In the genomic region with DNA sequence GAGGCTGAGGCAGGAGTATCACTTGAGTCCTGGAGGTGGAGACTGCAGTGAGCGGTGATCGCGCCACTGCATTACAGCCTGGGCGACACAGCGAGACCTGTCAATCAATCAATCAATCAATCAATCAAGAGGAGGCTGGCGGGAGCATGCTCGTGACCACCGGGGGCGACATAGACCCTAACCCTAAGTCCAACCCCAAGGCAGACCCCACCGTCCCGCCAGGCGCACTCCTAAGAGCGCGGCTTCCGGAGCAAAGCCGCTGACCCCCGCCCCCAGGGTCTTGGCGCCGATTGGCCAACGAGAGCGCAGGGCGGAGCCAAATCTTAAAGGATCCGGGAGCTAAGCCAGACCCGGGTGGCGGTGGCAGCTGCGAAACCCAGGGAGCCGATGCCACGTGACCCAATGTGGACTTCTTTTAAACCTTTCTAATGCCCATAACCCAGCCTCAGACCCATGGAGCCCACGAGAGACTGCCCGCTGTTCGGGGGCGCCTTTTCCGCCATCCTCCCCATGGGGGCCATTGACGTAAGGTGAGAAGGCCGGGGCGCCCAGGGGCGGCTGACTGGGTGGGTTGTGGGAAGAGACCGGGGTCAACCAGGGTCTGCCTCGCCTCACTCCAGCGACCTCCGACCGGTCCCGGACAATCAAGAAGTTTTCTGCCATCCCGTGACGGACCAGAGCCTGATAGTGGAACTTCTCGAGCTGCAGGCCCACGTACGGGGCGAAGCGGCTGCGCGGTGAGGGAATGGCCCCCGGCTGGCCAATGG, we compare ENCODE assay signal across 1 cellular context.
TF ChIP-seq lines count a peak whose summit lies in the region.

Gene RANGRF, plus strand, starts transcription at position 335 of the 767 bp plus-strand sequence. Its CDS starts 119 bp downstream, at position 454.

TF ChIP-seq in HepG2, 621 proteins besides CTCF, POLR2A, EP300 and RAD21 (continued from another document and continues in another):
- TF ChIP-seq TFE3 (CRISPR knock-in tag; IDR thresholded peaks at IDR 0.05) (no peak), ZNF7 (CRISPR knock-in tag; IDR thresholded peaks at IDR 0.05) (no peak), TOE1 (CRISPR knock-in tag; IDR thresholded peaks at IDR 0.05) (no peak), ELF4 (CRISPR knock-in tag; IDR thresholded peaks at IDR 0.05; ENCODE audit: borderline replicate concordance) (no peak), ZNF326 (CRISPR knock-in tag; IDR thresholded peaks at IDR 0.05; ENCODE audit: borderline replicate concordance) (no peak), DZIP1 (CRISPR knock-in tag; IDR thresholded peaks at IDR 0.05) (no peak), KLF9 (CRISPR knock-in tag; IDR thresholded peaks at IDR 0.05; ENCODE audit: low read depth) (no peak), NFIB (CRISPR knock-in tag; IDR thresholded peaks at IDR 0.05; ENCODE audit: borderline replicate concordance) (no peak), SIX1 (CRISPR knock-in tag; IDR thresholded peaks at IDR 0.05; ENCODE audit: borderline replicate concordance) (no peak), ZNF121 (CRISPR knock-in tag; IDR thresholded peaks at IDR 0.05) (0 out of 2 replicates have a peak, but pooled peaks have one; percentile 13), ARNT2 (CRISPR knock-in tag; IDR thresholded peaks at IDR 0.05; ENCODE audit: low read depth) (no peak), ZNF558 (CRISPR knock-in tag; IDR thresholded peaks at IDR 0.05; ENCODE audit: borderline replicate concordance) (no peak), ZNF383 (CRISPR knock-in tag; IDR thresholded peaks at IDR 0.05; ENCODE audit: borderline replicate concordance) (no peak), EZH2 (conservative IDR thresholded peaks at IDR 0.05; ENCODE audit: low read depth, low read length) (no peak), ARNTL (CRISPR knock-in tag; IDR thresholded peaks at IDR 0.05) (peak; percentile 90), TRIM24 (CRISPR knock-in tag; IDR thresholded peaks at IDR 0.05) (no peak), KDM5B (CRISPR knock-in tag; IDR thresholded peaks at IDR 0.05; ENCODE audit: borderline replicate concordance) (peak; percentile 56; the same call in 1 of the 2 replicates), ZNF138 (CRISPR knock-in tag; IDR thresholded peaks at IDR 0.05; ENCODE audit: low read depth) (no peak), SKI (IDR thresholded peaks at IDR 0.05; ENCODE audit: partially characterized antibody) (no peak), HCFC1 (IDR thresholded peaks at IDR 0.05; ENCODE audit: low read depth, low read length) (no peak), TGIF2 (CRISPR knock-in tag; IDR thresholded peaks at IDR 0.05) (no peak; the same call in 1 of the 2 replicates), GMEB1 (CRISPR knock-in tag; IDR thresholded peaks at IDR 0.05; ENCODE audit: borderline replicate concordance) (peak; percentile 67), ZZZ3 (CRISPR knock-in tag; IDR thresholded peaks at IDR 0.05; ENCODE audit: borderline replicate concordance) (peak; percentile 19; the same call in 1 of the 2 replicates), FOXP4 (CRISPR knock-in tag; IDR thresholded peaks at IDR 0.05) (no peak), SCMH1 (CRISPR knock-in tag; IDR thresholded peaks at IDR 0.05; ENCODE audit: borderline replicate concordance) (no peak), ZNF30 (CRISPR knock-in tag; IDR thresholded peaks at IDR 0.05) (0 out of 2 replicates have a peak, but pooled peaks have one; percentile 66), ZNF101 (CRISPR knock-in tag; IDR thresholded peaks at IDR 0.05; ENCODE audit: borderline replicate concordance, low read depth) (no peak)
- TF ChIP-seq, protein P1, sequence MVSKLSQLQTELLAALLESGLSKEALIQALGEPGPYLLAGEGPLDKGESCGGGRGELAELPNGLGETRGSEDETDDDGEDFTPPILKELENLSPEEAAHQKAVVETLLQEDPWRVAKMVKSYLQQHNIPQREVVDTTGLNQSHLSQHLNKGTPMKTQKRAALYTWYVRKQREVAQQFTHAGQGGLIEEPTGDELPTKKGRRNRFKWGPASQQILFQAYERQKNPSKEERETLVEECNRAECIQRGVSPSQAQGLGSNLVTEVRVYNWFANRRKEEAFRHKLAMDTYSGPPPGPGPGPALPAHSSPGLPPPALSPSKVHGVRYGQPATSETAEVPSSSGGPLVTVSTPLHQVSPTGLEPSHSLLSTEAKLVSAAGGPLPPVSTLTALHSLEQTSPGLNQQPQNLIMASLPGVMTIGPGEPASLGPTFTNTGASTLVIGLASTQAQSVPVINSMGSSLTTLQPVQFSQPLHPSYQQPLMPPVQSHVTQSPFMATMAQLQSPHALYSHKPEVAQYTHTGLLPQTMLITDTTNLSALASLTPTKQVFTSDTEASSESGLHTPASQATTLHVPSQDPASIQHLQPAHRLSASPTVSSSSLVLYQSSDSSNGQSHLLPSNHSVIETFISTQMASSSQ (IDR thresholded peaks at IDR 0.05; ENCODE audit: low read depth), result no peak
- TF ChIP-seq, protein P1 (CRISPR knock-in tag; IDR thresholded peaks at IDR 0.05; ENCODE audit: borderline replicate concordance), result 0 out of 2 replicates have a peak, but pooled peaks have one; percentile 62
- TF ChIP-seq, protein P2, sequence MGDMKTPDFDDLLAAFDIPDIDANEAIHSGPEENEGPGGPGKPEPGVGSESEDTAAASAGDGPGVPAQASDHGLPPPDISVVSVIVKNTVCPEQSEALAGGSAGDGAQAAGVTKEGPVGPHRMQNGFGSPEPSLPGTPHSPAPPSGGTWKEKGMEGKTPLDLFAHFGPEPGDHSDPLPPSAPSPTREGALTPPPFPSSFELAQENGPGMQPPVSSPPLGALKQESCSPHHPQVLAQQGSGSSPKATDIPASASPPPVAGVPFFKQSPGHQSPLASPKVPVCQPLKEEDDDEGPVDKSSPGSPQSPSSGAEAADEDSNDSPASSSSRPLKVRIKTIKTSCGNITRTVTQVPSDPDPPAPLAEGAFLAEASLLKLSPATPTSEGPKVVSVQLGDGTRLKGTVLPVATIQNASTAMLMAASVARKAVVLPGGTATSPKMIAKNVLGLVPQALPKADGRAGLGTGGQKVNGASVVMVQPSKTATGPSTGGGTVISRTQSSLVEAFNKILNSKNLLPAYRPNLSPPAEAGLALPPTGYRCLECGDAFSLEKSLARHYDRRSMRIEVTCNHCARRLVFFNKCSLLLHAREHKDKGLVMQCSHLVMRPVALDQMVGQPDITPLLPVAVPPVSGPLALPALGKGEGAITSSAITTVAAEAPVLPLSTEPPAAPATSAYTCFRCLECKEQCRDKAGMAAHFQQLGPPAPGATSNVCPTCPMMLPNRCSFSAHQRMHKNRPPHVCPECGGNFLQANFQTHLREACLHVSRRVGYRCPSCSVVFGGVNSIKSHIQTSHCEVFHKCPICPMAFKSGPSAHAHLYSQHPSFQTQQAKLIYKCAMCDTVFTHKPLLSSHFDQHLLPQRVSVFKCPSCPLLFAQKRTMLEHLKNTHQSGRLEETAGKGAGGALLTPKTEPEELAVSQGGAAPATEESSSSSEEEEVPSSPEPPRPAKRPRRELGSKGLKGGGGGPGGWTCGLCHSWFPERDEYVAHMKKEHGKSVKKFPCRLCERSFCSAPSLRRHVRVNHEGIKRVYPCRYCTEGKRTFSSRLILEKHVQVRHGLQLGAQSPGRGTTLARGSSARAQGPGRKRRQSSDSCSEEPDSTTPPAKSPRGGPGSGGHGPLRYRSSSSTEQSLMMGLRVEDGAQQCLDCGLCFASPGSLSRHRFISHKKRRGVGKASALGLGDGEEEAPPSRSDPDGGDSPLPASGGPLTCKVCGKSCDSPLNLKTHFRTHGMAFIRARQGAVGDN (CRISPR knock-in tag; IDR thresholded peaks at IDR 0.05), result peak; percentile 94
- TF ChIP-seq, protein P3, sequence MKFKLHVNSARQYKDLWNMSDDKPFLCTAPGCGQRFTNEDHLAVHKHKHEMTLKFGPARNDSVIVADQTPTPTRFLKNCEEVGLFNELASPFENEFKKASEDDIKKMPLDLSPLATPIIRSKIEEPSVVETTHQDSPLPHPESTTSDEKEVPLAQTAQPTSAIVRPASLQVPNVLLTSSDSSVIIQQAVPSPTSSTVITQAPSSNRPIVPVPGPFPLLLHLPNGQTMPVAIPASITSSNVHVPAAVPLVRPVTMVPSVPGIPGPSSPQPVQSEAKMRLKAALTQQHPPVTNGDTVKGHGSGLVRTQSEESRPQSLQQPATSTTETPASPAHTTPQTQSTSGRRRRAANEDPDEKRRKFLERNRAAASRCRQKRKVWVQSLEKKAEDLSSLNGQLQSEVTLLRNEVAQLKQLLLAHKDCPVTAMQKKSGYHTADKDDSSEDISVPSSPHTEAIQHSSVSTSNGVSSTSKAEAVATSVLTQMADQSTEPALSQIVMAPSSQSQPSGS (CRISPR knock-in tag; IDR thresholded peaks at IDR 0.05), result no peak
- TF ChIP-seq, protein P4, sequence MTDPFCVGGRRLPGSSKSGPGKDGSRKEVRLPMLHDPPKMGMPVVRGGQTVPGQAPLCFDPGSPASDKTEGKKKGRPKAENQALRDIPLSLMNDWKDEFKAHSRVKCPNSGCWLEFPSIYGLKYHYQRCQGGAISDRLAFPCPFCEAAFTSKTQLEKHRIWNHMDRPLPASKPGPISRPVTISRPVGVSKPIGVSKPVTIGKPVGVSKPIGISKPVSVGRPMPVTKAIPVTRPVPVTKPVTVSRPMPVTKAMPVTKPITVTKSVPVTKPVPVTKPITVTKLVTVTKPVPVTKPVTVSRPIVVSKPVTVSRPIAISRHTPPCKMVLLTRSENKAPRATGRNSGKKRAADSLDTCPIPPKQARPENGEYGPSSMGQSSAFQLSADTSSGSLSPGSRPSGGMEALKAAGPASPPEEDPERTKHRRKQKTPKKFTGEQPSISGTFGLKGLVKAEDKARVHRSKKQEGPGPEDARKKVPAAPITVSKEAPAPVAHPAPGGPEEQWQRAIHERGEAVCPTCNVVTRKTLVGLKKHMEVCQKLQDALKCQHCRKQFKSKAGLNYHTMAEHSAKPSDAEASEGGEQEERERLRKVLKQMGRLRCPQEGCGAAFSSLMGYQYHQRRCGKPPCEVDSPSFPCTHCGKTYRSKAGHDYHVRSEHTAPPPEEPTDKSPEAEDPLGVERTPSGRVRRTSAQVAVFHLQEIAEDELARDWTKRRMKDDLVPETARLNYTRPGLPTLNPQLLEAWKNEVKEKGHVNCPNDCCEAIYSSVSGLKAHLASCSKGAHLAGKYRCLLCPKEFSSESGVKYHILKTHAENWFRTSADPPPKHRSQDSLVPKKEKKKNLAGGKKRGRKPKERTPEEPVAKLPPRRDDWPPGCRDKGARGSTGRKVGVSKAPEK (CRISPR knock-in tag; IDR thresholded peaks at IDR 0.05; ENCODE audit: borderline replicate concordance), result no peak
